In the genomic region with DNA sequence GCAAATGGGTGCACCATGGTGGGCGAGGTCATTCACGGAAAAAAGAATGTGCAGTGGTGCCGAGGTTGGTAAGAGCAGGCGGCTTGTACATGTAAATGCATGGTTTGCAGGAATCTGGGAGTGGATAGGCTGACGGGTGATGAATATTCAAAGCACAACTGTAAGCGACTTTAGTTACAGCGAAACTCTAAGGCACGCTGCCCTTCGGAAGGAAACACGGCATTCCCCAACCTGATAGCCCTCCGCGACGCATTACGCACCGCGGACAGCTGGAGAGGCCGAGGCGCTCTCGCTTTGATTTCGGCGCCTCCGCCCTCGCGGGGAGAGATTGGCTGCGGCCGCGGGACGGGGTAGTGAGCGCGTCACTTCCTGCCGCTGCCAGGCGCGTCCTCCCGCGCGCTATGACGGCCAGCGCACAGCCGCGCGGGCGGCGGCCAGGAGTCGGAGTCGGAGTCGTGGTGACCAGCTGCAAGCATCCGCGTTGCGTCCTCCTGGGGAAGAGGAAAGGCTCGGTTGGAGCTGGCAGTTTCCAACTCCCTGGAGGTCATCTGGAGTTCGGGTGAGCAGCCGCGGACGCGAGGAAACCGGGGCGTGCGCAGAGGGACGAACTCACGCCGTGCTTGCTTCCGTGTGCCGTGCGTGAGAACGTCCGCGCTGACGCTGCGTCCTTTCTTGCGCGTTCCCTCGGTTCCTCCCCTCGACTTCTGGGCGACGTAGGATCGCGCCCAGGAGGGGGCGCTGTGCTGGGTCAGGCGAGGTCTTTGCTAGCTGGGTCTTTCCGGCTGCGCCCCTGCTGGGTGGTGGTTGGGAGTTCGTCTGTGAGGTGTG, we compare ENCODE assay signal across 8 cellular contexts. TPM values are rescaled to one million over a fixed set of nuclear protein-coding genes. Genes with fewer than 3 reads are reported as not detected.
A peak's percentile ranks its signal among the peaks of the same experiment; 100 is the strongest.
DNase-seq lines count a peak whose midpoint lies in the region; ATAC-seq and TF ChIP-seq lines count a peak whose summit lies in the region.

TSS of gene NUDT15 (plus strand) at position 381 of the 828 bp plus-strand sequence. CDS start at position 402, 21 bp downstream.

- peak within 1 kb of the TSS; percentile 99 for H3K27ac Mint-ChIP-seq in activated T-cell treated with anti-CD3 and anti-CD28 coated beads, Interleukin-2, amount 50 U/mL, for 24 hours

- peak within 1 kb of the TSS; percentile 97 for H3K27ac ChIP-seq in DND-41 (ENCODE audit: low read length)

- peaks cover 40% of the 10 kb centered on the region for H3K36me3 ChIP-seq in DND-41 (ENCODE audit: insufficient read depth, low read length)
- H3K36me3 ChIP-seq in mucosa of stomach (ENCODE audit: control insufficient read depth, insufficient read depth, low read length) = no peaks in the 10 kb centered on the region

- H3K27me3 ChIP-seq in DND-41 (ENCODE audit: insufficient read depth, low read length, poor library complexity) (no peaks in the 10 kb centered on the region), mucosa of stomach (ENCODE audit: control insufficient read depth, insufficient read depth, low read length) (no peaks in the 10 kb centered on the region)

- H3K9me3 Mint-ChIP-seq in activated T-cell treated with anti-CD3 and anti-CD28 coated beads, Interleukin-2, amount 50 U/mL, for 24 hours = no peaks in the 10 kb centered on the region

- DNase-seq in DND-41 (peak; percentile 97), KG1 (lab: John Stamatoyannopoulos, UW) (peak; percentile 98), erythroblast (lab: John Stamatoyannopoulos, UW) (peak; percentile 96 to 97)
- peak; percentile 95 for DNase-seq in activated T-cell treated with anti-CD3 and anti-CD28 coated beads, Interleukin-2, amount 50 U/mL, for 24 hours
- peak; percentile 85 to 89 for DNase-seq in stimulated activated CD8-positive, alpha-beta memory T cell treated with anti-CD3 and anti-CD28 coated beads, Interleukin-7, amount 100 ng/mL, for 1 hour (ENCODE audit: low read depth in 2 of 2)

- H3K9me3 ChIP-seq in DND-41 (ENCODE audit: insufficient read depth, low read length, severe bottlenecking) (peaks cover 8% of the 10 kb centered on the region), mucosa of stomach (ENCODE audit: control insufficient read depth, low read length) (no peaks in the 10 kb centered on the region)

- peak within 1 kb of the TSS; percentile 87 for H3K4me2 ChIP-seq in DND-41 (ENCODE audit: insufficient read depth, low read length)

- peak within 1 kb of the TSS; percentile 74 for H2AFZ ChIP-seq in DND-41 (ENCODE audit: low read depth, low read length)

- H3K4me3 Mint-ChIP-seq in activated T-cell treated with anti-CD3 and anti-CD28 coated beads, Interleukin-2, amount 50 U/mL, for 24 hours = peak within 1 kb of the TSS; percentile 88

- H3K27me3 Mint-ChIP-seq in activated T-cell treated with anti-CD3 and anti-CD28 coated beads, Interleukin-2, amount 50 U/mL, for 24 hours = no peaks in the 10 kb centered on the region

- H3K4me1 Mint-ChIP-seq in activated T-cell treated with anti-CD3 and anti-CD28 coated beads, Interleukin-2, amount 50 U/mL, for 24 hours (ENCODE audit: low read depth) = peaks cover 48% of the 10 kb centered on the region

- H3K36me3 Mint-ChIP-seq in activated T-cell treated with anti-CD3 and anti-CD28 coated beads, Interleukin-2, amount 50 U/mL, for 24 hours (ENCODE audit: low read depth) = peaks cover 69% of the 10 kb centered on the region

- peak; percentile 99 for TF ChIP-seq CTCF in DND-41 (IDR thresholded peaks at IDR 0.05; ENCODE audit: borderline replicate concordance, extremely low read depth, low read length, poor library complexity, severe bottlenecking)

- peaks cover 53% of the 10 kb centered on the region for H3K79me2 ChIP-seq in DND-41 (ENCODE audit: insufficient read depth, low read length)

- no peaks in the 10 kb centered on the region for H4K20me1 ChIP-seq in DND-41 (ENCODE audit: insufficient read depth, low read length)

- H3K4me3 ChIP-seq in DND-41 (ENCODE audit: low read depth in 1 of 2, low read length in 2 of 2) = peak within 1 kb of the TSS; percentile 67 to 74
- H3K4me3 ChIP-seq in mucosa of stomach (ENCODE audit: low read length) = peak within 1 kb of the TSS; percentile 70

- TF ChIP-seq POLR2A in erythroblast (IDR thresholded peaks at IDR 0.05; ENCODE audit: low read length) = peak; percentile 99

- ATAC-seq in DND-41 (ENCODE audit: insufficient read depth, low read depth) = peak; percentile 88
- peak; percentile 96 for ATAC-seq in GM21723 (IDR thresholded peaks at IDR 0.05; ENCODE audit: unreplicated experiment)

- H3K4me1 ChIP-seq in DND-41 (ENCODE audit: insufficient read depth, low read length) (peaks cover 35% of the 10 kb centered on the region), mucosa of stomach (ENCODE audit: control insufficient read depth, insufficient read depth, low read length) (no peaks in the 10 kb centered on the region)

- H3K9ac ChIP-seq in DND-41 (ENCODE audit: low read depth, low read length) (peak within 1 kb of the TSS; percentile 74), mucosa of stomach (ENCODE audit: low read length) (peak within 1 kb of the TSS; percentile 74)

TF ChIP-seq in PFSK-1, 5 proteins besides CTCF, POLR2A, EP300 and RAD21:
- TF ChIP-seq POLR2AphosphoS5 (IDR thresholded peaks at IDR 0.05; ENCODE audit: low read depth, low read length) (peak; percentile 92), SIN3A (IDR thresholded peaks at IDR 0.05; ENCODE audit: borderline replicate concordance, insufficient read depth, low read length) (peak; percentile 65; the same call in 1 of the 2 replicates), TAF1 (IDR thresholded peaks at IDR 0.05; ENCODE audit: borderline replicate concordance, insufficient read depth, low read length) (peak; percentile 76; the same call in 1 of the 2 replicates), FOXP2 (optimal IDR thresholded peaks at IDR 0.05; ENCODE audit: borderline replicate concordance, extremely low read depth, extremely low read length, insufficient read depth) (peak; percentile 30)
- TF ChIP-seq, protein P1, sequence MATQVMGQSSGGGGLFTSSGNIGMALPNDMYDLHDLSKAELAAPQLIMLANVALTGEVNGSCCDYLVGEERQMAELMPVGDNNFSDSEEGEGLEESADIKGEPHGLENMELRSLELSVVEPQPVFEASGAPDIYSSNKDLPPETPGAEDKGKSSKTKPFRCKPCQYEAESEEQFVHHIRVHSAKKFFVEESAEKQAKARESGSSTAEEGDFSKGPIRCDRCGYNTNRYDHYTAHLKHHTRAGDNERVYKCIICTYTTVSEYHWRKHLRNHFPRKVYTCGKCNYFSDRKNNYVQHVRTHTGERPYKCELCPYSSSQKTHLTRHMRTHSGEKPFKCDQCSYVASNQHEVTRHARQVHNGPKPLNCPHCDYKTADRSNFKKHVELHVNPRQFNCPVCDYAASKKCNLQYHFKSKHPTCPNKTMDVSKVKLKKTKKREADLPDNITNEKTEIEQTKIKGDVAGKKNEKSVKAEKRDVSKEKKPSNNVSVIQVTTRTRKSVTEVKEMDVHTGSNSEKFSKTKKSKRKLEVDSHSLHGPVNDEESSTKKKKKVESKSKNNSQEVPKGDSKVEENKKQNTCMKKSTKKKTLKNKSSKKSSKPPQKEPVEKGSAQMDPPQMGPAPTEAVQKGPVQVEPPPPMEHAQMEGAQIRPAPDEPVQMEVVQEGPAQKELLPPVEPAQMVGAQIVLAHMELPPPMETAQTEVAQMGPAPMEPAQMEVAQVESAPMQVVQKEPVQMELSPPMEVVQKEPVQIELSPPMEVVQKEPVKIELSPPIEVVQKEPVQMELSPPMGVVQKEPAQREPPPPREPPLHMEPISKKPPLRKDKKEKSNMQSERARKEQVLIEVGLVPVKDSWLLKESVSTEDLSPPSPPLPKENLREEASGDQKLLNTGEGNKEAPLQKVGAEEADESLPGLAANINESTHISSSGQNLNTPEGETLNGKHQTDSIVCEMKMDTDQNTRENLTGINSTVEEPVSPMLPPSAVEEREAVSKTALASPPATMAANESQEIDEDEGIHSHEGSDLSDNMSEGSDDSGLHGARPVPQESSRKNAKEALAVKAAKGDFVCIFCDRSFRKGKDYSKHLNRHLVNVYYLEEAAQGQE (IDR thresholded peaks at IDR 0.05; ENCODE audit: insufficient read depth in 1 of 2, low read depth in 2 of 2, low read length in 2 of 2) = peak in 1 of 2 experiments; percentile 50; a peak in 1 of 4 replicates
TF ChIP-seq in PFSK-1: peak in this region for 5.

RNA-seq across cellular contexts. Expression of gene NUDT15, which starts in this region (rescaled TPM):
- 3.6 TPM for polyA plus RNA-seq in PFSK-1 (2012; ENCODE audit: insufficient read length, low read depth)

Comparison
In these comparisons a context has a peak if more than half of its experiments do, and no peak if none do; other contexts are left out.
1. Peak in every context shown above with its lines: DNase-seq, ATAC-seq, H3K4me3 ChIP-seq and H3K27ac ChIP-seq.